In the genomic region with DNA sequence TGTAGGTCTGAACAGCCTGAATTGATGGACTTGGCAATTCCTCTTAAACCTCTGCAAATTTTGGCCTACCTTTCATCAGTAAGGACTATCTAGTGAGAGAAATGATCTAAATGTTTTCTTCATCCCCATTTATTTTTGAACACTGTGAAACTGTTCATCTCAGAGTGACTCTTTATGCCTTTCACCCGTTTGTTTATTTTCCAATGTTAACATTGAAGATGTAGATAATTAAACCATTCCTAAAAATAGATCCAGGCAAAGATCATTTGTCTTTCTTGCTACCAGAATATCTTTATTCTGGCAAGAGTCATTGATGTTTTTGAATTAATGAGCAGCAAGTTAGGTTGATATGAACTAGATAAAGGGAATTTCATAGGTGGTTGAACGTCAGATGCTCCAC, we compare ENCODE assay signal across 8 cellular contexts. TPM values are rescaled to one million over a fixed set of nuclear protein-coding genes. Genes with fewer than 3 reads are reported as not detected.
A peak's percentile ranks its signal among the peaks of the same experiment; 100 is the strongest.
DNase-seq lines count a peak whose midpoint lies in the region; ATAC-seq and TF ChIP-seq lines count a peak whose summit lies in the region.

No MANE protein-coding gene starts in this region.

- TF ChIP-seq CTCF in GM06990 (IDR thresholded peaks at IDR 0.05; ENCODE audit: insufficient read depth, low read length, poor library complexity, severe bottlenecking): no peak
- TF ChIP-seq CTCF in fibroblast of mammary gland (conservative IDR thresholded peaks at IDR 0.05; ENCODE audit: control insufficient read depth, insufficient read depth, low read depth, low read length): no peak
- no peak for TF ChIP-seq CTCF in sigmoid colon (IDR thresholded peaks at IDR 0.05)

- H3K27ac Mint-ChIP-seq in T-helper 17 cell: peak overlapping the region; percentile 37

- no peaks in the 10 kb centered on the region for H3K27me3 Mint-ChIP-seq in T-helper 17 cell

- H3K4me1 Mint-ChIP-seq in T-helper 17 cell: peaks cover 59% of the 10 kb centered on the region

- intact Hi-C loops in sigmoid colon (cut with DNase I): loop anchor here (2.0 kb wide), 1 partner anchor 81 kb away; no protein-coding TSS in a partner anchor

- peak overlapping the region; percentile 78 for H3K4me3 Mint-ChIP-seq in T-helper 17 cell

- 37 to 54% methylated on average over 2 of the region's 2 CpGs for WGBS in sigmoid colon, 2 donors

- peaks cover 6% of the 10 kb centered on the region for H3K36me3 Mint-ChIP-seq in T-helper 17 cell (ENCODE audit: low read depth)

- peak overlapping the region; percentile 79 to 91 (median 86) for H3K27ac ChIP-seq in sigmoid colon

- H3K27me3 ChIP-seq in GM06990 (replicated peaks; ENCODE audit: control insufficient read depth, insufficient read depth, low read length): no peaks in the 10 kb centered on the region
- H3K27me3 ChIP-seq in sigmoid colon: no peaks in the 10 kb centered on the region

- no peak for TF ChIP-seq POLR2A in sigmoid colon (IDR thresholded peaks at IDR 0.05)

- H3K36me3 ChIP-seq in GM06990 (ENCODE audit: control insufficient read depth, insufficient read depth, low read length): no peaks in the 10 kb centered on the region
- no peaks in the 10 kb centered on the region for H3K36me3 ChIP-seq in sigmoid colon

- peaks cover 0 to 73% (median 42%) of the 10 kb centered on the region in 4 donors for H3K4me1 ChIP-seq in sigmoid colon

- no peak for ATAC-seq in T-helper 17 cell
- ATAC-seq in GM18909 (IDR thresholded peaks at IDR 0.05; ENCODE audit: poor library complexity, unreplicated experiment): no peak

- TF ChIP-seq EP300 in sigmoid colon (IDR thresholded peaks at IDR 0.05): no peak

- no peaks in the 10 kb centered on the region for H3K9me3 ChIP-seq in T-helper 17 cell (ENCODE audit: control insufficient read depth, low read length, poor library complexity, severe bottlenecking)
- H3K9me3 ChIP-seq in sigmoid colon: no peaks in the 10 kb centered on the region

- peak overlapping the region; percentile 92 for H3K4me3 ChIP-seq in GM06990 (replicated peaks; ENCODE audit: low read depth, low read length)
- H3K4me3 ChIP-seq in fibroblast of mammary gland (ENCODE audit: control insufficient read depth, low read depth, low read length): peak overlapping the region; percentile 60
- peak overlapping the region; percentile 72 to 97 (median 89) for H3K4me3 ChIP-seq in sigmoid colon

- no peak for DNase-seq in GM06990 (ENCODE audit: extremely low read depth, insufficient read length)
- DNase-seq in T-helper 17 cell: no peak
- no peak for DNase-seq in fibroblast of mammary gland (ENCODE audit: low read depth)
- no peak for DNase-seq in sigmoid colon
- DNase-seq in NCI-H2029 (lab: John Stamatoyannopoulos, UW): no peak
- DNase-seq in NCI-H526 (lab: John Stamatoyannopoulos, UW): no peak
- DNase-seq in activated CD4-positive, alpha-beta T cell treated with anti-CD3 and anti-CD28 coated beads for 48 hours: no peak

RNA-seq across cellular contexts. Expression of gene CPEB4, which starts 3.2 kb away (rescaled TPM):
- total RNA-seq in T-helper 17 cell (10 to 100 TPM; 25.3 to 33.3 TPM), sigmoid colon (10 to 100 TPM; 27.8 to 66.2 (median 32.0) TPM)
- 10 to 100 TPM in 1 of 3 donors, 1 to 10 TPM in 2; 6.0 to 10.3 (median 8.4) TPM for polyA plus RNA-seq in sigmoid colon
